Comparison of ENCODE assay signal across 8 cellular contexts in the genomic region with DNA sequence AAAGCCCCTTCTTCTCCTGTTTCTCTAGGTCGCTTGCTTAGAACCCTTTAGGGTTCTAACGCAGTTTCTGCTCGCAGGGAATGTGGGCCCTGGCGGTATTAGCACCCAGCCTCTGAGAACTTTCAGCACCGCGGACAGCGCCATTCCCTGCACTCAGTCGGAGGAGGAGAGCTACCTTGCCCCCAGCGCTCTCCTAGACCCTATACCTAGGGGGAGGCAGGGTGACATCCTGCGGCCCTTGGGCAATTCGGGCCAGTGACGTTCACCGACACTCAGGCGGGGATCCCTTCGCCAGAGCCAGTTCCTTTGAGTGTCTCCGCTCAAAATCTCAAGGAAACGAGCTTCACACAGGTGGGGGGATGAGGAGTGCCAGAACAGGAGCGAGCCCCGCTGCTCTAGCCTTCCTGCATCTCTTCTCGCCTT. TPM values are rescaled to one million over a fixed set of nuclear protein-coding genes. Genes with fewer than 3 reads are reported as not detected.
DNase-seq lines count a peak whose midpoint lies in the region; ATAC-seq, FAIRE-seq and TF ChIP-seq lines count a peak whose summit lies in the region.

No MANE protein-coding gene starts in this region.

- no peaks in the 10 kb centered on the region for H3K36me3 ChIP-seq in GM23248 (ENCODE audit: low read depth)

- in situ Hi-C loops in GM23248 (cut with MboI), result no loop called here

- H3K4me3 ChIP-seq in A549 (no peak overlapping the region), GM23248 (peak overlapping the region; percentile 63)

- H2AFZ ChIP-seq in GM23248, result no peak overlapping the region

- H4K20me1 ChIP-seq in GM23248 (ENCODE audit: insufficient read depth), result no peaks in the 10 kb centered on the region

- peaks cover 36% of the 10 kb centered on the region for H3K27me3 ChIP-seq in GM23248 (replicated peaks; ENCODE audit: insufficient read depth)

- no peaks in the 10 kb centered on the region for H3K4me1 ChIP-seq in A549
- H3K4me1 ChIP-seq in GM23248 (ENCODE audit: insufficient read depth), result peaks cover 3% of the 10 kb centered on the region; the same call in 1 of the 2 replicates

- ATAC-seq in A549 (peak; percentile 81 to 88; a peak in 5 of 6 replicates), GM21447 (IDR thresholded peaks at IDR 0.05; ENCODE audit: unreplicated experiment) (no peak)

- no peak for TF ChIP-seq CTCF in A549 (IDR thresholded peaks at IDR 0.05)

- H3K9me3 ChIP-seq in A549 (no peaks in the 10 kb centered on the region), GM23248 (ENCODE audit: low read depth) (no peaks in the 10 kb centered on the region)

- FAIRE-seq in A549 (lab: Jason Lieb, UNC), result no peak

- TF ChIP-seq EP300 in A549 (IDR thresholded peaks at IDR 0.05), result no peak

- POLR2A ChIA-PET in A549 (lab: Yijun Ruan, JAX), result no interaction called here

- TF ChIP-seq RAD21 in A549 (conservative IDR thresholded peaks at IDR 0.05 in 1 of 2, IDR thresholded peaks at IDR 0.05 in 1 of 2), result no peak

- no peak for TF ChIP-seq POLR2A in A549 (IDR thresholded peaks at IDR 0.05; ENCODE audit: low read length)

- H3K79me2 ChIP-seq in GM23248 (ENCODE audit: insufficient read depth), result no peaks in the 10 kb centered on the region

- CTCF ChIA-PET in A549 (lab: Yijun Ruan, JAX), result interaction anchor here (0.6 to 2.1 kb wide), 4 partner anchors 9 to 433 kb away, joined by 3 to 4 read pairs (median 3); no protein-coding TSS in a partner anchor

- H3K9ac ChIP-seq in GM23248, result no peak overlapping the region

- DNase-seq in A549 (ENCODE audit: low read depth in 1 of 2, low spot score in 1 of 2) (peak; percentile 20 to 26), GM23248 (peak; percentile 78), RPMI7951 (ENCODE audit: low read depth) (peak; percentile 66), hepatic stellate cell (ENCODE audit: low spot score) (peak; percentile 65), retina (peak; percentile 81), NCI-H187 treated with DMSO at 0.1 percent for 48 hours (lab: John Stamatoyannopoulos, UW) (no peak)

- H3K27ac ChIP-seq in A549 (no peak overlapping the region), GM23248 (no peak overlapping the region), angular gyrus (ENCODE audit: low read depth, low read length) (peak overlapping the region; percentile 22)

- 31% methylated on average over 15 of the region's 20 CpGs for WGBS in A549 (ENCODE audit: missing lambda C conversion rate)
- 5 to 8% methylated on average over 19 to 20 of the region's 20 CpGs for WGBS in GM23248 (ENCODE audit: low coverage in 1 of 2, low lambda C conversion rate in 2 of 2, missing lambda C conversion rate in 2 of 2), 2 experiments

- H3K4me2 ChIP-seq in A549, result no peak overlapping the region
- peak overlapping the region; percentile 72 for H3K4me2 ChIP-seq in GM23248 (ENCODE audit: unreplicated experiment)

- H3K9me2 ChIP-seq in GM23248 (ENCODE audit: insufficient read depth), result no peaks in the 10 kb centered on the region

- no peaks in the 10 kb centered on the region for H3F3A ChIP-seq in GM23248 (ENCODE audit: insufficient read depth)

TF ChIP-seq in A549, 52 proteins besides CTCF, POLR2A, EP300 and RAD21:
- TF ChIP-seq, protein P1, sequence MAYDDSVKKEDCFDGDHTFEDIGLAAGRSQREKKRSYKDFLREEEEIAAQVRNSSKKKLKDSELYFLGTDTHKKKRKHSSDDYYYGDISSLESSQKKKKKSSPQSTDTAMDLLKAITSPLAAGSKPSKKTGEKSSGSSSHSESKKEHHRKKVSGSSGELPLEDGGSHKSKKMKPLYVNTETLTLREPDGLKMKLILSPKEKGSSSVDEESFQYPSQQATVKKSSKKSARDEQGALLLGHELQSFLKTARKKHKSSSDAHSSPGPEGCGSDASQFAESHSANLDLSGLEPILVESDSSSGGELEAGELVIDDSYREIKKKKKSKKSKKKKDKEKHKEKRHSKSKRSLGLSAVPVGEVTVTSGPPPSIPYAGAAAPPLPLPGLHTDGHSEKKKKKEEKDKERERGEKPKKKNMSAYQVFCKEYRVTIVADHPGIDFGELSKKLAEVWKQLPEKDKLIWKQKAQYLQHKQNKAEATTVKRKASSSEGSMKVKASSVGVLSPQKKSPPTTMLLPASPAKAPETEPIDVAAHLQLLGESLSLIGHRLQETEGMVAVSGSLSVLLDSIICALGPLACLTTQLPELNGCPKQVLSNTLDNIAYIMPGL (CRISPR knock-in tag; IDR thresholded peaks at IDR 0.05; ENCODE audit: borderline replicate concordance), result no peak
- TF ChIP-seq MAFK (IDR thresholded peaks at IDR 0.05; ENCODE audit: partially characterized antibody), result no peak
- TF ChIP-seq NPAS2 (CRISPR knock-in tag; IDR thresholded peaks at IDR 0.05; ENCODE audit: borderline replicate concordance), result no peak
- TF ChIP-seq, protein P2, sequence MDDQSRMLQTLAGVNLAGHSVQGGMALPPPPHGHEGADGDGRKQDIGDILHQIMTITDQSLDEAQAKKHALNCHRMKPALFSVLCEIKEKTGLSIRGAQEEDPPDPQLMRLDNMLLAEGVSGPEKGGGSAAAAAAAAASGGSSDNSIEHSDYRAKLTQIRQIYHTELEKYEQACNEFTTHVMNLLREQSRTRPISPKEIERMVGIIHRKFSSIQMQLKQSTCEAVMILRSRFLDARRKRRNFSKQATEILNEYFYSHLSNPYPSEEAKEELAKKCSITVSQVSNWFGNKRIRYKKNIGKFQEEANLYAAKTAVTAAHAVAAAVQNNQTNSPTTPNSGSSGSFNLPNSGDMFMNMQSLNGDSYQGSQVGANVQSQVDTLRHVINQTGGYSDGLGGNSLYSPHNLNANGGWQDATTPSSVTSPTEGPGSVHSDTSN (IDR thresholded peaks at IDR 0.05), result no peak
- TF ChIP-seq EHMT2 (IDR thresholded peaks at IDR 0.05; ENCODE audit: low read depth), result peak; percentile 71; the same call in 1 of the 2 replicates
- TF ChIP-seq, protein P3, sequence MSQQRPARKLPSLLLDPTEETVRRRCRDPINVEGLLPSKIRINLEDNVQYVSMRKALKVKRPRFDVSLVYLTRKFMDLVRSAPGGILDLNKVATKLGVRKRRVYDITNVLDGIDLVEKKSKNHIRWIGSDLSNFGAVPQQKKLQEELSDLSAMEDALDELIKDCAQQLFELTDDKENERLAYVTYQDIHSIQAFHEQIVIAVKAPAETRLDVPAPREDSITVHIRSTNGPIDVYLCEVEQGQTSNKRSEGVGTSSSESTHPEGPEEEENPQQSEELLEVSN (IDR thresholded peaks at IDR 0.05; ENCODE audit: borderline replicate concordance, low read depth), result no peak
- no peak for TF ChIP-seq RARB (CRISPR knock-in tag; IDR thresholded peaks at IDR 0.05)
- no peak for TF ChIP-seq RNF2 (IDR thresholded peaks at IDR 0.05; ENCODE audit: borderline replicate concordance, low read depth)
- TF ChIP-seq, protein P4, sequence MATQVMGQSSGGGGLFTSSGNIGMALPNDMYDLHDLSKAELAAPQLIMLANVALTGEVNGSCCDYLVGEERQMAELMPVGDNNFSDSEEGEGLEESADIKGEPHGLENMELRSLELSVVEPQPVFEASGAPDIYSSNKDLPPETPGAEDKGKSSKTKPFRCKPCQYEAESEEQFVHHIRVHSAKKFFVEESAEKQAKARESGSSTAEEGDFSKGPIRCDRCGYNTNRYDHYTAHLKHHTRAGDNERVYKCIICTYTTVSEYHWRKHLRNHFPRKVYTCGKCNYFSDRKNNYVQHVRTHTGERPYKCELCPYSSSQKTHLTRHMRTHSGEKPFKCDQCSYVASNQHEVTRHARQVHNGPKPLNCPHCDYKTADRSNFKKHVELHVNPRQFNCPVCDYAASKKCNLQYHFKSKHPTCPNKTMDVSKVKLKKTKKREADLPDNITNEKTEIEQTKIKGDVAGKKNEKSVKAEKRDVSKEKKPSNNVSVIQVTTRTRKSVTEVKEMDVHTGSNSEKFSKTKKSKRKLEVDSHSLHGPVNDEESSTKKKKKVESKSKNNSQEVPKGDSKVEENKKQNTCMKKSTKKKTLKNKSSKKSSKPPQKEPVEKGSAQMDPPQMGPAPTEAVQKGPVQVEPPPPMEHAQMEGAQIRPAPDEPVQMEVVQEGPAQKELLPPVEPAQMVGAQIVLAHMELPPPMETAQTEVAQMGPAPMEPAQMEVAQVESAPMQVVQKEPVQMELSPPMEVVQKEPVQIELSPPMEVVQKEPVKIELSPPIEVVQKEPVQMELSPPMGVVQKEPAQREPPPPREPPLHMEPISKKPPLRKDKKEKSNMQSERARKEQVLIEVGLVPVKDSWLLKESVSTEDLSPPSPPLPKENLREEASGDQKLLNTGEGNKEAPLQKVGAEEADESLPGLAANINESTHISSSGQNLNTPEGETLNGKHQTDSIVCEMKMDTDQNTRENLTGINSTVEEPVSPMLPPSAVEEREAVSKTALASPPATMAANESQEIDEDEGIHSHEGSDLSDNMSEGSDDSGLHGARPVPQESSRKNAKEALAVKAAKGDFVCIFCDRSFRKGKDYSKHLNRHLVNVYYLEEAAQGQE (IDR thresholded peaks at IDR 0.05), result peak; percentile 96
- TF ChIP-seq SREBF2 (IDR thresholded peaks at IDR 0.05), result no peak
TF ChIP-seq in A549: peak in this region for 2.

RNA-seq across cellular contexts. Expression of a gene that starts 1.3 kb away (rescaled TPM):
- polyA plus RNA-seq in A549 (2011; rRNA removed) (not detected in 2 replicates), A549 (2017; fragmentation: RNase III; extraction: RNeasy Plus Mini Kit Qiagen cat#74134 plus additional on column Dnase treatment) (not detected in 3 replicates), GM23248 (2016; fragmentation: Nextera tagmentation; extraction: Ambion mirVana) (0.05 and 0.06 TPM in 2 replicates)
- polyA plus RNA-seq in A549 (2012; cell fraction: cytosol; rRNA removed), result not detected in 2 replicates
- not detected in 2 replicates for polyA plus RNA-seq in A549 (2012; cell fraction: nucleus; rRNA removed)
- not detected in 2 replicates for polyA minus RNA-seq in A549 (2011; rRNA and poly(A)+ RNA removed)
- under 0.01 TPM in 1 of 2 replicates, not detected in the other for total RNA-seq in GM23248 (2014; rRNA removed; shearing (Covaris generic))
- total RNA-seq in RPMI7951 (2014; rRNA removed; shearing (Covaris generic)), result 0.12 TPM in 1 of 2 replicates, not detected in the other
